Comparison of ENCODE assay signal across 19 cellular contexts in the genomic region with DNA sequence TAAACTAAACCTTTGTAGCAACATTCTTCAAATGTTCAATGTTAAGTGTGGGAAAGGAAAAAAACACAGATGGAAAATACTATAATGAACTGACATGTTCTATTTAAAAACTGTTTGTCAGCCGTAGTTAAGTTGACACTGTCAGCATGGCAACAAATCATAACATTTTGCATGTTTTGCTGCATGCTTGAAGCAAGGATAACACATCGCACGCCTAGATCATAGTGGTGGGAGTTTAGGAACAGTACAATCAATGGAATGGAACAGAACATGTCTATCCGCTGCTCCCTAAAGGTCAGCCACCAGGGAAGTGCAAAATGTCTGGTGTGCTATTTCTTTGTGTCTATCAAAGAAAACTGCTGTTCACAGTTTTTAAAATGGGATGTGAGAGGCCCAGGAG.
DNase-seq lines count a peak whose midpoint lies in the region; ATAC-seq, FAIRE-seq and TF ChIP-seq lines count a peak whose summit lies in the region.
"Had no signal": no experiment of that assay in that cellular context is flagged by ENCODE, and none has a peak within 500 bp of the region (broad histone marks: within the 10 kb centered on the region; RNA-seq: fewer than 3 reads in every experiment).

No MANE protein-coding gene starts in this region.

- no peak for FAIRE-seq in frontal cortex (lab: Jason Lieb, UNC)
- FAIRE-seq: A549, GM12892, H1, HepG2 had no signal

- no peak overlapping the region for H2BK120ac ChIP-seq in IMR-90 (ENCODE audit: low read depth, low read length)

- no peak for TF ChIP-seq RAD21 in IMR-90 (IDR thresholded peaks at IDR 0.05; ENCODE audit: low read length)

- H3K79me1 ChIP-seq in IMR-90 (ENCODE audit: low read depth in 1 of 2, low read length in 2 of 2): no peaks in the 10 kb centered on the region

- no peaks in the 10 kb centered on the region for H3K4me1 ChIP-seq in IMR-90 (ENCODE audit: control insufficient read depth, insufficient read depth, low read length)
- peaks cover 0 to 27% (median 0%) of the 10 kb centered on the region in 3 donors for H3K4me1 ChIP-seq in gastroesophageal sphincter
- peaks cover 3% of the 10 kb centered on the region for H3K4me1 ChIP-seq in right cardiac atrium (ENCODE audit: control insufficient read depth, insufficient read depth, low read length)
- peaks cover 5% of the 10 kb centered on the region for H3K4me1 ChIP-seq in psoas muscle
- H3K4me1 ChIP-seq: A549 had no signal

- TF ChIP-seq CTCF in IMR-90 (conservative IDR thresholded peaks at IDR 0.05; ENCODE audit: low read depth, low read length): no peak
- TF ChIP-seq CTCF in gastroesophageal sphincter (IDR thresholded peaks at IDR 0.05): no peak
- no peak for TF ChIP-seq CTCF in psoas muscle (IDR thresholded peaks at IDR 0.05)

- no peak overlapping the region for H3K14ac ChIP-seq in IMR-90 (replicated peaks; ENCODE audit: low read depth, low read length)

- H2AK9ac ChIP-seq in IMR-90 (replicated peaks; ENCODE audit: low read depth, low read length, poor library complexity): no peak overlapping the region

- no peak overlapping the region for H3K4me3 ChIP-seq in IMR-90 (ENCODE audit: insufficient read depth, low read depth, low read length)
- peak overlapping the region; percentile 8 to 30 for H3K4me3 ChIP-seq in gastroesophageal sphincter
- no peak overlapping the region for H3K4me3 ChIP-seq in right cardiac atrium (ENCODE audit: low read length)
- peak overlapping the region; percentile 15 for H3K4me3 ChIP-seq in psoas muscle
- H3K4me3 ChIP-seq: A549, MG63, PC-9 had no signal

- no peak overlapping the region for H3K23ac ChIP-seq in IMR-90 (ENCODE audit: low read depth, low read length)

- H4K91ac ChIP-seq in IMR-90 (ENCODE audit: insufficient read depth, low read depth, low read length): no peak overlapping the region

- no peak overlapping the region for H2BK5ac ChIP-seq in IMR-90 (ENCODE audit: low read depth, low read length, poor library complexity, severe bottlenecking)

- H3K9me1 ChIP-seq in IMR-90 (ENCODE audit: insufficient read depth, low read length): no peaks in the 10 kb centered on the region

- DNase-seq in IMR-90 (no peak), right cardiac atrium (no peak), psoas muscle (no peak), NCI-H524 (lab: John Stamatoyannopoulos, UW) (no peak), frontal cortex (ENCODE audit: low spot score in 2 of 2) (no peak)
- DNase-seq in stimulated activated CD4-positive, alpha-beta T cell treated with anti-CD3 and anti-CD28 coated beads, Interleukin-1b, Interleukin-23, amount 100 ng/mL, for 48 hours: no peak
- DNase-seq: GF-D8, Karpas-422, MG63, NCI-H1105, NCI-H1694 treated with DMSO at 0.1 percent for 48 hours, PC-9 had no signal

- no TSS peak for BruUV-seq in IMR-90 (replicated peaks; lab: Mats Ljungman, UMichigan)

- no peak overlapping the region for H3K4me2 ChIP-seq in IMR-90 (ENCODE audit: low read depth, low read length)
- H3K4me2 ChIP-seq: A549, PC-9 had no signal

- no peak overlapping the region for H3K9ac ChIP-seq in IMR-90 (ENCODE audit: low read depth, low read length)

- no peak overlapping the region for H2BK20ac ChIP-seq in IMR-90 (ENCODE audit: low read depth, low read length)

- H2AFZ ChIP-seq in IMR-90 (replicated peaks; ENCODE audit: low read length, poor library complexity): peak overlapping the region; percentile 40
- H2AFZ ChIP-seq: PC-9 had no signal

- H4K20me1 ChIP-seq in IMR-90 (ENCODE audit: insufficient read depth, low read length): no peaks in the 10 kb centered on the region

- no peak overlapping the region for H4K8ac ChIP-seq in IMR-90 (ENCODE audit: low read depth in 2 of 2, low read length in 2 of 2)

- no peak overlapping the region for H2BK15ac ChIP-seq in IMR-90 (ENCODE audit: low read depth, low read length)

- H3K9me3 ChIP-seq in IMR-90 (ENCODE audit: control insufficient read depth, insufficient read depth, low read length): no peaks in the 10 kb centered on the region
- H3K9me3 ChIP-seq in gastroesophageal sphincter: no peaks in the 10 kb centered on the region
- H3K9me3 ChIP-seq in right cardiac atrium (ENCODE audit: control insufficient read depth, low read length): no peaks in the 10 kb centered on the region
- no peaks in the 10 kb centered on the region for H3K9me3 ChIP-seq in psoas muscle
- H3K9me3 ChIP-seq: A549, MG63 had no signal

- H3K36me3 ChIP-seq in IMR-90 (ENCODE audit: control insufficient read depth, insufficient read depth, low read length): no peaks in the 10 kb centered on the region
- no peaks in the 10 kb centered on the region for H3K36me3 ChIP-seq in gastroesophageal sphincter
- H3K36me3 ChIP-seq in psoas muscle (ENCODE audit: insufficient read depth in 1 of 2, low read depth in 1 of 2): no peaks in the 10 kb centered on the region
- H3K36me3 ChIP-seq: MG63 had no signal

- H3K18ac ChIP-seq in IMR-90 (ENCODE audit: low read depth, low read length): no peak overlapping the region

- no peak for TF ChIP-seq EP300 in gastroesophageal sphincter (IDR thresholded peaks at IDR 0.05)

- in situ Hi-C loops in IMR-90 (cut with MboI; ENCODE audit: low sequenced_read_pairs): no loop called here

- 39% methylated on average over 2 of the region's 4 CpGs; no CpG with 5 or more reads in 1 of the 2 experiments for WGBS in IMR-90 (ENCODE audit: extremely low coverage in 2 of 2, insufficient read length in 1 of 2), 2 experiments
- 14 to 21% methylated on average over 4 of the region's 4 CpGs for WGBS in gastroesophageal sphincter (ENCODE audit: low coverage in 1 of 2), 2 donors
- WGBS in right cardiac atrium: 27% methylated on average over 4 of the region's 4 CpGs
- 22 to 31% (median 30%) methylated on average over 4 of the region's 4 CpGs for WGBS in psoas muscle, 3 donors

- ATAC-seq in IMR-90 (ENCODE audit: low read depth) (no peak), gastroesophageal sphincter (peak; percentile 25), right cardiac atrium (peak; percentile 90 to 93), psoas muscle (peak in 1 of 4 donors; percentile 65), HG02870 (IDR thresholded peaks at IDR 0.05; ENCODE audit: unreplicated experiment) (no peak)
- ATAC-seq: A549, HepG2 had no signal

- intact Hi-C loops in IMR-90 (cut with micrococcal nuclease) (no loop called here), right cardiac atrium (cut with DNase I) (no loop called here), psoas muscle (cut with DNase I) (no loop called here)

- CTCF ChIA-PET in IMR-90 (lab: Yijun Ruan, JAX): no interaction called here

- dilution Hi-C loops in IMR-90 (cut with HindIII; ENCODE audit: low sequenced_read_pairs, unreplicated experiment): no loop called here

- H3K27me3 ChIP-seq in IMR-90 (ENCODE audit: control insufficient read depth, insufficient read depth, low read length) (no peaks in the 10 kb centered on the region), gastroesophageal sphincter (no peaks in the 10 kb centered on the region), right cardiac atrium (ENCODE audit: control insufficient read depth, insufficient read depth) (no peaks in the 10 kb centered on the region), psoas muscle (ENCODE audit: insufficient read depth in 3 of 3, low read length in 2 of 3) (no peaks in the 10 kb centered on the region)
- H3K27me3 ChIP-seq: MG63 had no signal

- no peak overlapping the region for H4K5ac ChIP-seq in IMR-90 (ENCODE audit: low read depth, low read length)

- TF ChIP-seq POLR2A in IMR-90 (IDR thresholded peaks at IDR 0.05; ENCODE audit: low read depth, low read length) (no peak), gastroesophageal sphincter (IDR thresholded peaks at IDR 0.05) (no peak)

- H3K56ac ChIP-seq in IMR-90 (ENCODE audit: extremely low read depth, insufficient read depth, low read length): no peak overlapping the region

- H2AK5ac ChIP-seq in IMR-90 (ENCODE audit: low read depth, low read length): no peak overlapping the region

- no peak overlapping the region for H3K27ac ChIP-seq in IMR-90 (ENCODE audit: insufficient read depth, low read length)
- peak overlapping the region; percentile 30 to 71 (median 66) for H3K27ac ChIP-seq in gastroesophageal sphincter
- no peak overlapping the region for H3K27ac ChIP-seq in right cardiac atrium (ENCODE audit: low read length)
- no peak overlapping the region for H3K27ac ChIP-seq in psoas muscle
- H3K27ac ChIP-seq: A549, C4-2B, PC-9 had no signal

- POLR2A ChIA-PET in IMR-90 (lab: Charles Lee; ENCODE audit: unreplicated experiment): no interaction called here

- no peak overlapping the region for H3K4ac ChIP-seq in IMR-90 (ENCODE audit: low read depth, low read length)

TF ChIP-seq in IMR-90, 13 proteins besides CTCF, POLR2A, EP300 and RAD21 (continues in another document):
- TF ChIP-seq MAZ (IDR thresholded peaks at IDR 0.05; ENCODE audit: borderline replicate concordance, low read depth, low read length) (no peak), CEBPB (IDR thresholded peaks at IDR 0.05; ENCODE audit: low read depth, low read length) (no peak), MXI1 (IDR thresholded peaks at IDR 0.05; ENCODE audit: borderline replicate concordance, low read depth, low read length) (no peak), SMC3 (IDR thresholded peaks at IDR 0.05; ENCODE audit: low read depth, low read length) (no peak), RCOR1 (IDR thresholded peaks at IDR 0.05; ENCODE audit: insufficient replicate concordance, low read length) (no peak), NFE2L2 (IDR thresholded peaks at IDR 0.05; ENCODE audit: low read depth, low read length) (no peak), FOS (IDR thresholded peaks at IDR 0.05; ENCODE audit: low read depth, low read length) (no peak), BHLHE40 (IDR thresholded peaks at IDR 0.05; ENCODE audit: low read depth, low read length) (no peak), MAFK (IDR thresholded peaks at IDR 0.05; ENCODE audit: low read depth, low read length) (no peak), RFX5 (IDR thresholded peaks at IDR 0.05; ENCODE audit: low read depth, low read length) (no peak)
- TF ChIP-seq, protein P1, sequence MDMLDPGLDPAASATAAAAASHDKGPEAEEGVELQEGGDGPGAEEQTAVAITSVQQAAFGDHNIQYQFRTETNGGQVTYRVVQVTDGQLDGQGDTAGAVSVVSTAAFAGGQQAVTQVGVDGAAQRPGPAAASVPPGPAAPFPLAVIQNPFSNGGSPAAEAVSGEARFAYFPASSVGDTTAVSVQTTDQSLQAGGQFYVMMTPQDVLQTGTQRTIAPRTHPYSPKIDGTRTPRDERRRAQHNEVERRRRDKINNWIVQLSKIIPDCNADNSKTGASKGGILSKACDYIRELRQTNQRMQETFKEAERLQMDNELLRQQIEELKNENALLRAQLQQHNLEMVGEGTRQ (IDR thresholded peaks at IDR 0.05; ENCODE audit: low read depth, low read length): no peak

Comparison
In these comparisons a context has a peak if more than half of its experiments do, and no peak if none do; other contexts are left out.
1. ATAC-seq: peak in gastroesophageal sphincter (single experiment) and right cardiac atrium (2 of 2); none in IMR-90 (single experiment) and HG02870 (single experiment).
2. H3K27ac ChIP-seq: peak in gastroesophageal sphincter (4 of 4); none in IMR-90 (single experiment), right cardiac atrium (single experiment) and psoas muscle (single experiment).
3. H3K4me3 ChIP-seq: peak in gastroesophageal sphincter (2 of 2) and psoas muscle (single experiment); none in IMR-90 (single experiment) and right cardiac atrium (single experiment).